In genomic region chrX:136080766-136081165, GRCh38 we compare ENCODE assay signal across 39 cellular contexts.
"Had no signal": no experiment of that assay in that cellular context is flagged by ENCODE, and none has a peak within 500 bp of the region (broad histone marks: within the 10 kb centered on the region; RNA-seq: fewer than 3 reads in every experiment).

No MANE protein-coding gene starts in this region.

- H3K27me3 ChIP-seq: ascending aorta, body of pancreas, brain microvascular endothelial cell, cardiac muscle cell had no signal

- H3K4me1 Mint-ChIP-seq: activated naive CD4-positive, alpha-beta T cell treated with anti-CD3 and anti-CD28 coated beads, Interleukin-2, amount 10 ng/mL, durations not matched to agents 7 days and 5 days; activated naive CD4-positive, alpha-beta T cell treated with anti-CD3 and anti-CD28 coated beads, Interleukin-2, amount 50 U/mL, for 24 hours; activated naive CD8-positive, alpha-beta T cell treated with anti-CD3 and anti-CD28 coated beads for 36 hours; activated naive CD8-positive, alpha-beta T cell treated with anti-CD3 and anti-CD28 coated beads, Interleukin-2, amount 10 ng/mL, durations not matched to agents 7 days and 5 days; brain; central memory CD8-positive, alpha-beta T cell had no signal

- H3K36me3 ChIP-seq: adrenal gland, ascending aorta, brain microvascular endothelial cell, breast epithelium, cardiac muscle cell had no signal

- H3K4me1 ChIP-seq: adrenal gland, ascending aorta, body of pancreas, breast epithelium had no signal

- ATAC-seq: activated naive CD4-positive, alpha-beta T cell treated with anti-CD3 and anti-CD28 coated beads, Interleukin-2, amount 50 U/mL, for 72 hours; activated naive CD8-positive, alpha-beta T cell treated with anti-CD3 and anti-CD28 coated beads, Interleukin-2, amount 50 U/mL, for 24 hours; activated T-cell treated with anti-CD3 and anti-CD28 coated beads, Interleukin-2, amount 50 U/mL, for 4 hours; activated T-cell treated with anti-CD3 and anti-CD28 coated beads, Interleukin-2, amount 50 U/mL, for 72 hours; activated T-helper 17 cell treated with anti-CD3 and anti-CD28 coated beads, Interleukin-2, amount 50 U/mL, for 72 hours; body of pancreas had no signal

- H3K9me3 Mint-ChIP-seq: activated naive CD4-positive, alpha-beta T cell treated with anti-CD3 and anti-CD28 coated beads for 36 hours; activated naive CD4-positive, alpha-beta T cell treated with anti-CD3 and anti-CD28 coated beads, Interleukin-2, amount 10 ng/mL, durations not matched to agents 7 days and 5 days; activated naive CD4-positive, alpha-beta T cell treated with anti-CD3 and anti-CD28 coated beads, Interleukin-2, amount 50 U/mL, for 24 hours; activated naive CD4-positive, alpha-beta T cell treated with anti-CD3 and anti-CD28 coated beads, Interleukin-2, amount 50 U/mL, for 72 hours; activated naive CD8-positive, alpha-beta T cell treated with anti-CD3 and anti-CD28 coated beads for 36 hours; activated naive CD8-positive, alpha-beta T cell treated with anti-CD3 and anti-CD28 coated beads, Interleukin-2, amount 10 ng/mL, durations not matched to agents 7 days and 5 days; activated naive CD8-positive, alpha-beta T cell treated with anti-CD3 and anti-CD28 coated beads, Interleukin-2, amount 50 U/mL, for 24 hours; activated T-cell treated with anti-CD3 and anti-CD28 coated beads, Interleukin-2, amount 50 U/mL, for 24 hours; activated T-cell treated with anti-CD3 and anti-CD28 coated beads, Interleukin-2, amount 50 U/mL, for 4 hours; activated T-cell treated with anti-CD3 and anti-CD28 coated beads, Interleukin-2, amount 50 U/mL, for 72 hours; activated T-helper 1 cell treated with anti-CD3 and anti-CD28 coated beads, Interleukin-12 subunit alpha, Interleukin-12 subunit beta, Interleukin-2, Interleukin-4 antibody, amounts not matched to agents 30 ng/mL and 10 ng/mL and 1 ng/mL, durations not matched to agents 14 hours and 24 hours and 36 hours; activated T-helper 17 cell treated with anti-CD3 and anti-CD28 coated beads, Interleukin-2, amount 50 U/mL, for 72 hours; activated T-helper 2 cell treated with anti-CD3 and anti-CD28 coated beads, Interferon-gamma antibody, Interleukin-2, Interleukin-4, amounts not matched to agents 10 μg/mL and 5 μg/mL and 100 μg/mL, durations not matched to agents 14 hours and 24 hours and 36 hours; central memory CD8-positive, alpha-beta T cell had no signal

- FAIRE-seq: bronchial epithelial cell had no signal

- H3K27ac Mint-ChIP-seq: activated naive CD4-positive, alpha-beta T cell treated with anti-CD3 and anti-CD28 coated beads for 36 hours; activated naive CD4-positive, alpha-beta T cell treated with anti-CD3 and anti-CD28 coated beads, Interleukin-2, amount 10 ng/mL, durations not matched to agents 7 days and 5 days; activated naive CD4-positive, alpha-beta T cell treated with anti-CD3 and anti-CD28 coated beads, Interleukin-2, amount 50 U/mL, for 24 hours; activated naive CD4-positive, alpha-beta T cell treated with anti-CD3 and anti-CD28 coated beads, Interleukin-2, amount 50 U/mL, for 72 hours; activated naive CD8-positive, alpha-beta T cell; activated naive CD8-positive, alpha-beta T cell treated with anti-CD3 and anti-CD28 coated beads for 36 hours; activated naive CD8-positive, alpha-beta T cell treated with anti-CD3 and anti-CD28 coated beads, Interleukin-2, amount 10 ng/mL, durations not matched to agents 7 days and 5 days; activated naive CD8-positive, alpha-beta T cell treated with anti-CD3 and anti-CD28 coated beads, Interleukin-2, amount 50 U/mL, for 24 hours; activated T-cell treated with anti-CD3 and anti-CD28 coated beads, Interleukin-2, amount 50 U/mL, for 24 hours; activated T-cell treated with anti-CD3 and anti-CD28 coated beads, Interleukin-2, amount 50 U/mL, for 72 hours; activated T-helper 1 cell treated with anti-CD3 and anti-CD28 coated beads, Interleukin-12 subunit alpha, Interleukin-12 subunit beta, Interleukin-2, Interleukin-4 antibody, amounts not matched to agents 30 ng/mL and 10 ng/mL and 1 ng/mL, durations not matched to agents 14 hours and 24 hours and 36 hours; activated T-helper 17 cell treated with anti-CD3 and anti-CD28 coated beads, Interleukin-2, amount 50 U/mL, for 72 hours; activated T-helper 2 cell treated with anti-CD3 and anti-CD28 coated beads, Interferon-gamma antibody, Interleukin-2, Interleukin-4, amounts not matched to agents 10 μg/mL and 5 μg/mL and 100 μg/mL, durations not matched to agents 14 hours and 24 hours and 36 hours; brain had no signal

- H3K27ac ChIP-seq: adrenal gland, ascending aorta, body of pancreas, brain microvascular endothelial cell, breast epithelium, cardiac muscle cell had no signal

- H3K4me3 ChIP-seq: adrenal gland, ascending aorta, body of pancreas, breast epithelium, cardiac muscle cell had no signal

- DNase-seq: activated effector memory CD4-positive, alpha-beta T cell treated with anti-CD3 and anti-CD28 coated beads, Interleukin-2, amount 50 U/mL, for 16 hours; activated effector memory CD4-positive, alpha-beta T cell treated with Interleukin-2 at 50 U/mL for 16 hours; activated gamma-delta T cell; activated gamma-delta T cell treated with Interleukin-2 at 50 U/mL for 16 hours; activated naive CD4-positive, alpha-beta T cell; activated naive CD4-positive, alpha-beta T cell treated with anti-CD3 and anti-CD28 coated beads for 36 hours; activated naive CD4-positive, alpha-beta T cell treated with anti-CD3 and anti-CD28 coated beads, Interleukin-2, amount 10 ng/mL, durations not matched to agents 7 days and 5 days; activated naive CD4-positive, alpha-beta T cell treated with anti-CD3 and anti-CD28 coated beads, Interleukin-2, amount 50 U/mL, for 16 hours; activated naive CD4-positive, alpha-beta T cell treated with Interleukin-2 at 50 U/mL for 16 hours; activated naive CD8-positive, alpha-beta T cell treated with anti-CD3 and anti-CD28 coated beads for 36 hours; activated naive CD8-positive, alpha-beta T cell treated with anti-CD3 and anti-CD28 coated beads, Interleukin-2, amount 10 ng/mL, durations not matched to agents 7 days and 5 days; activated naive CD8-positive, alpha-beta T cell treated with anti-CD3 and anti-CD28 coated beads, Interleukin-2, amount 50 U/mL, for 24 hours; activated T-cell treated with anti-CD3 and anti-CD28 coated beads, Interleukin-2, amount 50 U/mL, for 1 hour; activated T-cell treated with anti-CD3 and anti-CD28 coated beads, Interleukin-2, amount 50 U/mL, for 24 hours; activated T-cell treated with anti-CD3 and anti-CD28 coated beads, Interleukin-2, amount 50 U/mL, for 4 hours; activated T-cell treated with anti-CD3 and anti-CD28 coated beads, Interleukin-2, amount 50 U/mL, for 48 hours; activated T-cell treated with anti-CD3 and anti-CD28 coated beads, Interleukin-2, amount 50 U/mL, for 72 hours; adrenal gland; amniotic stem cell; amygdala; anterior cingulate cortex; aorta; body of pancreas; brain microvascular endothelial cell; caudate nucleus; central memory CD4-positive, alpha-beta T cell; cerebellar nuclear complex had no signal

- H3K27me3 Mint-ChIP-seq: activated naive CD4-positive, alpha-beta T cell treated with anti-CD3 and anti-CD28 coated beads, Interleukin-2, amount 50 U/mL, for 24 hours had no signal

- H3K36me3 Mint-ChIP-seq: activated naive CD4-positive, alpha-beta T cell treated with anti-CD3 and anti-CD28 coated beads, Interleukin-2, amount 10 ng/mL, durations not matched to agents 7 days and 5 days; activated naive CD4-positive, alpha-beta T cell treated with anti-CD3 and anti-CD28 coated beads, Interleukin-2, amount 50 U/mL, for 24 hours; activated naive CD4-positive, alpha-beta T cell treated with anti-CD3 and anti-CD28 coated beads, Interleukin-2, amount 50 U/mL, for 72 hours; activated naive CD8-positive, alpha-beta T cell; activated naive CD8-positive, alpha-beta T cell treated with anti-CD3 and anti-CD28 coated beads for 36 hours; activated naive CD8-positive, alpha-beta T cell treated with anti-CD3 and anti-CD28 coated beads, Interleukin-2, amount 10 ng/mL, durations not matched to agents 7 days and 5 days; brain had no signal

- H3K9me3 ChIP-seq: adrenal gland, ascending aorta, body of pancreas, breast epithelium had no signal

- H3K4me3 Mint-ChIP-seq: activated naive CD4-positive, alpha-beta T cell treated with anti-CD3 and anti-CD28 coated beads for 36 hours; activated naive CD4-positive, alpha-beta T cell treated with anti-CD3 and anti-CD28 coated beads, Interleukin-2, amount 10 ng/mL, durations not matched to agents 7 days and 5 days; activated naive CD4-positive, alpha-beta T cell treated with anti-CD3 and anti-CD28 coated beads, Interleukin-2, amount 50 U/mL, for 24 hours; activated naive CD8-positive, alpha-beta T cell; activated naive CD8-positive, alpha-beta T cell treated with anti-CD3 and anti-CD28 coated beads for 36 hours; activated naive CD8-positive, alpha-beta T cell treated with anti-CD3 and anti-CD28 coated beads, Interleukin-2, amount 10 ng/mL, durations not matched to agents 7 days and 5 days; activated naive CD8-positive, alpha-beta T cell treated with anti-CD3 and anti-CD28 coated beads, Interleukin-2, amount 50 U/mL, for 24 hours; activated T-cell treated with anti-CD3 and anti-CD28 coated beads, Interleukin-2, amount 50 U/mL, for 24 hours; activated T-cell treated with anti-CD3 and anti-CD28 coated beads, Interleukin-2, amount 50 U/mL, for 4 hours; activated T-cell treated with anti-CD3 and anti-CD28 coated beads, Interleukin-2, amount 50 U/mL, for 72 hours; activated T-helper 1 cell treated with anti-CD3 and anti-CD28 coated beads, Interleukin-12 subunit alpha, Interleukin-12 subunit beta, Interleukin-2, Interleukin-4 antibody, amounts not matched to agents 30 ng/mL and 10 ng/mL and 1 ng/mL, durations not matched to agents 14 hours and 24 hours and 36 hours; activated T-helper 17 cell treated with anti-CD3 and anti-CD28 coated beads, Interleukin-2, amount 50 U/mL, for 72 hours; brain; central memory CD8-positive, alpha-beta T cell had no signal
